ENCODE assay signal across 8 cellular contexts in genomic region chr2:232418466-232419244, GRCh38. TPM values are rescaled to one million over a fixed set of nuclear protein-coding genes. Genes with fewer than 3 reads are reported as not detected.
DNase-seq lines count a peak whose midpoint lies in the region; ATAC-seq, FAIRE-seq and TF ChIP-seq lines count a peak whose summit lies in the region.

No MANE protein-coding gene starts in this region.

- H3K9ac ChIP-seq in K562 (ENCODE audit: insufficient read depth in 1 of 2, low read depth in 2 of 2, low read length in 2 of 2) (no peak overlapping the region), mesendoderm (ENCODE audit: low read length) (peak overlapping the region; percentile 29)

- TF ChIP-seq RAD21 in K562 (CRISPR knock-in tag; conservative IDR thresholded peaks at IDR 0.05 in 1 of 2, IDR thresholded peaks at IDR 0.05 in 1 of 2) = no peak

- H2AK5ac ChIP-seq in mesendoderm (ENCODE audit: low read length) = no peak overlapping the region

- H4K8ac ChIP-seq in mesendoderm (ENCODE audit: low read depth, low read length) = no peak overlapping the region

- H3K4me3 ChIP-seq in AG04450 (ENCODE audit: low read depth, low read length) (peak overlapping the region; percentile 17; the same call in 1 of the 2 replicates), HL-60 (replicated peaks; ENCODE audit: insufficient read depth, low read length) (peak overlapping the region; percentile 20), K562 (no peak overlapping the region), mesendoderm (ENCODE audit: low read length) (no peak overlapping the region)

- CTCF ChIA-PET in AG04450 (lab: Charles Lee) (no interaction called here), K562 (lab: Yijun Ruan, JAX; ENCODE audit: low intra/inter-chr PET ratio) (no interaction called here)

- POLR2A ChIA-PET in AG04450 (lab: Yijun Ruan, JAX) = interaction anchor here (0.6 kb wide), 1 partner anchor 12 kb away, joined by 5 read pairs; no protein-coding TSS in a partner anchor
- POLR2A ChIA-PET in K562 (lab: Yijun Ruan, JAX) = interaction anchor here (1.0 kb wide), 1 partner anchor 46 kb away, joined by 3 read pairs; no protein-coding TSS in a partner anchor

- H3K9me1 ChIP-seq in K562 (ENCODE audit: control insufficient read depth, insufficient read depth, low read length) = no peaks in the 10 kb centered on the region

- H4K5ac ChIP-seq in mesendoderm (ENCODE audit: low read length) = no peak overlapping the region

- intact Hi-C loops in K562 (cut with micrococcal nuclease) = no loop called here

- no peak overlapping the region for H3K4ac ChIP-seq in mesendoderm (ENCODE audit: low read depth, low read length)

- peaks cover 14% of the 10 kb centered on the region for H3K9me3 ChIP-seq in AG04450 (ENCODE audit: control insufficient read depth, insufficient read depth, low read length)
- no peaks in the 10 kb centered on the region for H3K9me3 ChIP-seq in K562 (replicated peaks; ENCODE audit: control insufficient read depth, insufficient read depth, low read depth, low read length)

- H3K27me3 ChIP-seq in AG04450 (ENCODE audit: control insufficient read depth, insufficient read depth, low read length) = peaks cover 57% of the 10 kb centered on the region
- peaks cover 42% of the 10 kb centered on the region for H3K27me3 ChIP-seq in HL-60 (ENCODE audit: insufficient read depth, poor library complexity, severe bottlenecking)
- peaks cover 0 to 32% of the 10 kb centered on the region in 2 experiments; a peak in 3 of 5 replicates for H3K27me3 ChIP-seq in K562 (ENCODE audit: control insufficient read depth in 2 of 2, insufficient read depth in 2 of 2, low read length in 2 of 2)
- peaks cover 42% of the 10 kb centered on the region for H3K27me3 ChIP-seq in mesendoderm (ENCODE audit: insufficient read depth, low read length, poor library complexity)

- H3K18ac ChIP-seq in mesendoderm (ENCODE audit: low read length) = no peak overlapping the region

- no peak for TF ChIP-seq POLR2A in K562 (conservative IDR thresholded peaks at IDR 0.05)

- H2BK5ac ChIP-seq in mesendoderm (ENCODE audit: low read length) = no peak overlapping the region

- ATAC-seq in K562 (peak; percentile 54; the same call in 1 of the 3 replicates), HG02840 (IDR thresholded peaks at IDR 0.05; ENCODE audit: low FRiP score, unreplicated experiment) (no peak), HG03039 (IDR thresholded peaks at IDR 0.05; ENCODE audit: unreplicated experiment) (no peak)

- no peak for FAIRE-seq in K562 (lab: Jason Lieb, UNC)

- BruUV-seq in K562 (replicated peaks; lab: Mats Ljungman, UMichigan) = no TSS peak

- no peaks in the 10 kb centered on the region for H3K79me1 ChIP-seq in mesendoderm (ENCODE audit: low read length)

- H3K4me2 ChIP-seq in K562 (ENCODE audit: insufficient read depth, low read length) (no peak overlapping the region), mesendoderm (ENCODE audit: low read length) (peak overlapping the region; percentile 62)

- in situ Hi-C loops in K562 (cut with MboI) (no loop called here), G401 (cut with HindIII; ENCODE audit: low sequenced_read_pairs) (no loop called here)

- H3K4me1 ChIP-seq in K562 (replicated peaks in 1 of 2; ENCODE audit: control insufficient read depth in 2 of 2, insufficient read depth in 2 of 2, low read length in 2 of 2) (peaks cover 0 to 9% of the 10 kb centered on the region in 2 experiments; a peak in 2 of 5 replicates), mesendoderm (ENCODE audit: control insufficient read depth, low read depth, low read length) (no peaks in the 10 kb centered on the region)

- no peak overlapping the region for H3K27ac ChIP-seq in AG04450 (ENCODE audit: low read depth, low read length)
- H3K27ac ChIP-seq in HL-60 (replicated peaks) = no peak overlapping the region
- no peak overlapping the region for H3K27ac ChIP-seq in K562 (ENCODE audit: extremely low read depth, low read depth, low read length)
- H3K27ac ChIP-seq in mesendoderm (ENCODE audit: low read depth, low read length) = no peak overlapping the region

- H2BK120ac ChIP-seq in mesendoderm (ENCODE audit: low read depth, low read length) = no peak overlapping the region

- H3K56ac ChIP-seq in mesendoderm (ENCODE audit: low read length) = peak overlapping the region; percentile 76

- peak overlapping the region; percentile 45 for H3K23ac ChIP-seq in mesendoderm (ENCODE audit: low read length)

- H3K36me3 ChIP-seq in K562 (ENCODE audit: control insufficient read depth, insufficient read depth, low read length) (no peaks in the 10 kb centered on the region), mesendoderm (ENCODE audit: control insufficient read depth, insufficient read depth, low read length) (no peaks in the 10 kb centered on the region)

- TF ChIP-seq EP300 in K562 (IDR thresholded peaks at IDR 0.05; ENCODE audit: low read length) = no peak

- DNase-seq in AG04450 (ENCODE audit: low read depth, low spot score) = no peak
- DNase-seq in HL-60 (ENCODE audit: low read depth in 1 of 2, low spot score in 1 of 2) = peak; percentile 39 to 44
- peak in 3 of 4 experiments; percentile 19 to 60 (median 49) for DNase-seq in K562 (ENCODE audit: extremely low read depth in 1 of 4, low spot score in 3 of 4)
- DNase-seq in mesendoderm = peak; percentile 41
- no peak for DNase-seq in stimulated activated naive CD4-positive, alpha-beta T cell treated with Interleukin-2 at 50 U/mL for 16 hours (lab: John Stamatoyannopoulos, UW)
- no peak for DNase-seq in G401 (ENCODE audit: low spot score)

- H4K20me1 ChIP-seq in K562 (replicated peaks; ENCODE audit: control insufficient read depth, insufficient read depth, low read length) = no peaks in the 10 kb centered on the region

- 0% methylated on average over 14 of the region's 49 CpGs for WGBS in K562 (ENCODE audit: insufficient coverage, low coverage, missing lambda C conversion rate)
- no CpG with 5 or more reads among the region's 49 CpGs for WGBS in mesendoderm (ENCODE audit: extremely low coverage, insufficient coverage, low lambda C conversion rate)

- H3K79me2 ChIP-seq in K562 (ENCODE audit: control insufficient read depth, insufficient read depth, low read length) (no peaks in the 10 kb centered on the region), mesendoderm (ENCODE audit: control insufficient read depth, insufficient read depth, low read length) (no peaks in the 10 kb centered on the region)

- H2BK15ac ChIP-seq in mesendoderm (replicated peaks; ENCODE audit: low read depth) = no peak overlapping the region

- TF ChIP-seq CTCF in AG04450 (IDR thresholded peaks at IDR 0.05; ENCODE audit: low read depth, low read length) (no peak), HL-60 (IDR thresholded peaks at IDR 0.05; ENCODE audit: insufficient read depth, low read length) (no peak), K562 (IDR thresholded peaks at IDR 0.05 in 2 of 3, conservative IDR thresholded peaks at IDR 0.05 in 1 of 3; ENCODE audit: insufficient read depth in 2 of 3, low read depth in 1 of 3, low read length in 3 of 3) (no peak)

- no peak overlapping the region for H2AFZ ChIP-seq in K562 (ENCODE audit: low read depth, low read length)

RNA-seq across cellular contexts. Expression of gene ALPG, which starts 12.0 kb away (rescaled TPM):
- polyA plus RNA-seq in AG04450 (2011; rRNA removed) (not detected in 2 replicates), K562 (2011; rRNA removed) (not detected in 2 replicates), K562 (2014; fragmentation: Illumina TruSeq; extraction: Trizol) (not detected in 2 replicates), K562 (2014; fragmentation: Nextera tagmentation; extraction: Ambion mirVana) (not detected), K562 (2014; rRNA removed) (not detected in 2 replicates)
- not detected in 2 replicates for polyA minus RNA-seq in AG04450 (2011; rRNA and poly(A)+ RNA removed)
- total RNA-seq in K562 (2011; cell fraction: chromatin; rRNA removed; ENCODE audit: low replicate concordance) = not detected in 2 replicates
- not detected in 2 replicates for total RNA-seq in K562 (2011; cell fraction: nucleolus; rRNA removed)
- not detected in 2 replicates for total RNA-seq in K562 (2011; cell fraction: nucleoplasm; rRNA removed)
- total RNA-seq in K562 (2014; rRNA removed) (not detected in 2 replicates), K562 (2014; rRNA removed; fragmentation: Illumina TruSeq; extraction: Trizol) (not detected in 2 replicates), K562 (2015; rRNA removed; fragmentation: Illumina TruSeq; extraction: Trizol) (not detected in 2 replicates), K562 (2021) (not detected in 2 replicates)
- not detected in 2 replicates for polyA plus RNA-seq in K562 (2011; cell fraction: cytosol; rRNA removed)
- polyA plus RNA-seq in K562 (2011; cell fraction: nucleus; rRNA removed) = not detected in 2 replicates
- polyA plus RNA-seq in K562 (2012) = not detected in 2 replicates
- polyA minus RNA-seq in K562 (2011; rRNA and poly(A)+ RNA removed) = not detected in 2 replicates
- not detected in 2 replicates for polyA minus RNA-seq in K562 (2011; cell fraction: cytosol; rRNA and poly(A)+ RNA removed)
- not detected in 2 replicates for polyA minus RNA-seq in K562 (2011; cell fraction: nucleus; rRNA and poly(A)+ RNA removed)
- polyA plus RNA-seq in mesendoderm (2013, experiment 1 of 2) = 0.03 TPM
- 0.03 TPM for polyA plus RNA-seq in mesendoderm (2013, experiment 2 of 2)
- total RNA-seq in G401 (2014; rRNA removed; shearing (Covaris generic)) = 203 and 218 TPM in 2 replicates

RNA-seq across cellular contexts. Expression of gene ALPI, which starts 37.3 kb away (rescaled TPM):
- not detected in 2 replicates for polyA plus RNA-seq in AG04450 (2011; rRNA removed)
- polyA minus RNA-seq in AG04450 (2011; rRNA and poly(A)+ RNA removed) = not detected in 2 replicates
- not detected in 2 replicates for total RNA-seq in K562 (2011; cell fraction: chromatin; rRNA removed; ENCODE audit: low replicate concordance)
- total RNA-seq in K562 (2011; cell fraction: nucleolus; rRNA removed) = not detected in 2 replicates
- not detected in 2 replicates for total RNA-seq in K562 (2011; cell fraction: nucleoplasm; rRNA removed)
- not detected in 2 replicates for total RNA-seq in K562 (2014; rRNA removed)
- total RNA-seq in K562 (2014; rRNA removed; fragmentation: Illumina TruSeq; extraction: Trizol) = not detected in 2 replicates
- not detected in 2 replicates for total RNA-seq in K562 (2015; rRNA removed; fragmentation: Illumina TruSeq; extraction: Trizol)
- not detected in 2 replicates for total RNA-seq in K562 (2021)
- not detected in 2 replicates for polyA plus RNA-seq in K562 (2011; rRNA removed)
- 0.03 TPM in 1 of 2 replicates, not detected in the other for polyA plus RNA-seq in K562 (2011; cell fraction: cytosol; rRNA removed)
- polyA plus RNA-seq in K562 (2011; cell fraction: nucleus; rRNA removed) = not detected in 2 replicates
- not detected in 2 replicates for polyA plus RNA-seq in K562 (2012)
- polyA plus RNA-seq in K562 (2014; fragmentation: Illumina TruSeq; extraction: Trizol) = not detected in 2 replicates
- not detected for polyA plus RNA-seq in K562 (2014; fragmentation: Nextera tagmentation; extraction: Ambion mirVana)
- polyA plus RNA-seq in K562 (2014; rRNA removed) = not detected in 2 replicates
- polyA minus RNA-seq in K562 (2011; rRNA and poly(A)+ RNA removed) = not detected in 2 replicates
- not detected in 2 replicates for polyA minus RNA-seq in K562 (2011; cell fraction: cytosol; rRNA and poly(A)+ RNA removed)
- not detected in 2 replicates for polyA minus RNA-seq in K562 (2011; cell fraction: nucleus; rRNA and poly(A)+ RNA removed)
- polyA plus RNA-seq in mesendoderm (2013, experiment 1 of 2) = not detected
- not detected for polyA plus RNA-seq in mesendoderm (2013, experiment 2 of 2)
- total RNA-seq in G401 (2014; rRNA removed; shearing (Covaris generic)) = not detected in 2 replicates

RNA-seq across cellular contexts. Expression of gene ALPP, which starts 40.1 kb away (rescaled TPM):
- not detected in 2 replicates for polyA plus RNA-seq in AG04450 (2011; rRNA removed)
- polyA minus RNA-seq in AG04450 (2011; rRNA and poly(A)+ RNA removed) = not detected in 2 replicates
- total RNA-seq in K562 (2011; cell fraction: chromatin; rRNA removed; ENCODE audit: low replicate concordance) = not detected in 2 replicates
- total RNA-seq in K562 (2011; cell fraction: nucleolus; rRNA removed) = not detected in 2 replicates
- not detected in 2 replicates for total RNA-seq in K562 (2011; cell fraction: nucleoplasm; rRNA removed)
- not detected in 2 replicates for total RNA-seq in K562 (2014; rRNA removed)
- total RNA-seq in K562 (2014; rRNA removed; fragmentation: Illumina TruSeq; extraction: Trizol) = not detected in 2 replicates
- not detected in 2 replicates for total RNA-seq in K562 (2015; rRNA removed; fragmentation: Illumina TruSeq; extraction: Trizol)
- not detected in 2 replicates for total RNA-seq in K562 (2021)
- not detected in 2 replicates for polyA plus RNA-seq in K562 (2011; rRNA removed)
- polyA plus RNA-seq in K562 (2011; cell fraction: cytosol; rRNA removed) = not detected in 2 replicates
- not detected in 2 replicates for polyA plus RNA-seq in K562 (2011; cell fraction: nucleus; rRNA removed)
- not detected in 2 replicates for polyA plus RNA-seq in K562 (2012)
- polyA plus RNA-seq in K562 (2014; fragmentation: Illumina TruSeq; extraction: Trizol) = not detected in 2 replicates
- not detected for polyA plus RNA-seq in K562 (2014; fragmentation: Nextera tagmentation; extraction: Ambion mirVana)
- 0.03 TPM in 1 of 2 replicates, not detected in the other for polyA plus RNA-seq in K562 (2014; rRNA removed)
- polyA minus RNA-seq in K562 (2011; rRNA and poly(A)+ RNA removed) = not detected in 2 replicates
- not detected in 2 replicates for polyA minus RNA-seq in K562 (2011; cell fraction: cytosol; rRNA and poly(A)+ RNA removed)
- polyA minus RNA-seq in K562 (2011; cell fraction: nucleus; rRNA and poly(A)+ RNA removed) = not detected in 2 replicates
- polyA plus RNA-seq in mesendoderm (2013, experiment 1 of 2) = 0.03 TPM
- polyA plus RNA-seq in mesendoderm (2013, experiment 2 of 2) = not detected
- 6.2 and 9.0 TPM in 2 replicates for total RNA-seq in G401 (2014; rRNA removed; shearing (Covaris generic))

Comparison
In these comparisons a context has a peak if more than half of its experiments do, and no peak if none do; other contexts are left out.
1. DNase-seq: peak in HL-60 (2 of 2), K562 (3 of 4) and mesendoderm (single experiment); none in AG04450 (single experiment), stimulated activated naive CD4-positive, alpha-beta T cell treated with Interleukin-2 at 50 U/mL for 16 hours (single experiment) and G401 (single experiment).
2. H3K4me3 ChIP-seq: peak in AG04450 (single experiment) and HL-60 (single experiment); none in K562 (single experiment) and mesendoderm (single experiment).
3. RNA of gene ALPG, which starts 12.0 kb away (total RNA-seq): 203 to 218 TPM in G401; not detected in K562; every median in the first group is over 100 times any median in the second.